ENCODE assay signal across 1 cellular context in genomic region chr10:102773986-102774385, GRCh38.
TF ChIP-seq lines count a peak whose summit lies in the region.

No MANE protein-coding gene starts in this region.

TF ChIP-seq in endothelial cell of umbilical vein, 7 proteins besides CTCF, POLR2A, EP300 and RAD21:
- TF ChIP-seq FOS (IDR thresholded peaks at IDR 0.05; ENCODE audit: borderline replicate concordance, insufficient read depth, low read length) (no peak), MAX (IDR thresholded peaks at IDR 0.05; ENCODE audit: insufficient read depth, insufficient read length) (no peak), POLR2AphosphoS5 (IDR thresholded peaks at IDR 0.05; ENCODE audit: insufficient read depth, low read depth, low read length) (no peak)
